ENCODE assay signal across 1 cellular context in the genomic region with DNA sequence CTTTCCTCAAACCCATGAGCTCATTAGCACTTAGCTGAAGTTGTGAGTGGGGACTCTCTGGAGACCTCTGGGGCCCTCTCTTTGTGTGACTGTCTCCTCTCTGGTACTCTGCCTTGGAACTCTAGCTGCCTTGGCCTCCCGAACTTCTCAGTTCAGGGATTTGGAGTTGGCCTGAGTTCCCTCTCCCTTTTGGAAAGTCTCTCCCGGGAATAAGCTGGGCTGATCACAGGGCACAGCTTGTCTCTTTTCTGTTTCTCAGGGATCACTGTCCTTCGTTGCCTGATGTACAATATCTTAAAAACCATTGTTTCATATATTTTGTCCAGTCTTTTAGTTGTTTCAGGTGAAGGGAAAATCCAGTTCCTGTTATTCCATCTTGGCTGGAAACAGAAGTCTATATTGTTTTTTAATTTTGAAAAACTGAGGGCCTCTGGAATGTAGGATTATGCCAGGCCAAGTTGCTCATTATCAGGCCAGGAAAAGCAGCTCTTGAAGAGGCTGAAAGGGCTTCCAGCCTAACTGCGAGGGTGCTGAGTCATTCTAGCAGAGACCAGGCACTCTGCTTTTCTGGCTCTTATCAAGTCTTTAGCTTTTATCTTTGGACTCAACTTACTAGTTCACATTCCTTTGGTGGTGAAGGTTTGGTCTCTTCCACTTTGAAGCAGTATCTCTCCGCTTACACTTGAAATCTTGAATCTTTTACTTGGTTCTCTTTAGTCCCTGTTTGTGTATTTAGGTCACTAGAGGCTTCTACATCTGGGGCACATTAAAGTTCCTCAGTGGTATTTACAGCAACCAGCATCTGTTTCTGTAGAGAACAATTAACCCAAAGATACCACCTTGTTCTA.
TF ChIP-seq lines count a peak whose summit lies in the region.

No MANE protein-coding gene starts in this region.

TF ChIP-seq in HepG2, 621 proteins besides CTCF, POLR2A, EP300 and RAD21 (continued from another document and continues in another):
- TF ChIP-seq, protein P1, sequence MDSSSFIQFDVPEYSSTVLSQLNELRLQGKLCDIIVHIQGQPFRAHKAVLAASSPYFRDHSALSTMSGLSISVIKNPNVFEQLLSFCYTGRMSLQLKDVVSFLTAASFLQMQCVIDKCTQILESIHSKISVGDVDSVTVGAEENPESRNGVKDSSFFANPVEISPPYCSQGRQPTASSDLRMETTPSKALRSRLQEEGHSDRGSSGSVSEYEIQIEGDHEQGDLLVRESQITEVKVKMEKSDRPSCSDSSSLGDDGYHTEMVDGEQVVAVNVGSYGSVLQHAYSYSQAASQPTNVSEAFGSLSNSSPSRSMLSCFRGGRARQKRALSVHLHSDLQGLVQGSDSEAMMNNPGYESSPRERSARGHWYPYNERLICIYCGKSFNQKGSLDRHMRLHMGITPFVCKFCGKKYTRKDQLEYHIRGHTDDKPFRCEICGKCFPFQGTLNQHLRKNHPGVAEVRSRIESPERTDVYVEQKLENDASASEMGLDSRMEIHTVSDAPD (CRISPR knock-in tag; IDR thresholded peaks at IDR 0.05), result 0 out of 2 replicates have a peak, but pooled peaks have one; percentile 34
- TF ChIP-seq ZNF331 (CRISPR knock-in tag; IDR thresholded peaks at IDR 0.05) (peak; percentile 52; the same call in 1 of the 2 replicates), RCOR2 (CRISPR knock-in tag; IDR thresholded peaks at IDR 0.05) (0 out of 2 replicates have a peak, but pooled peaks have one; percentile 29), GPN1 (CRISPR knock-in tag; IDR thresholded peaks at IDR 0.05; ENCODE audit: borderline replicate concordance) (no peak), MAFG (CRISPR knock-in tag; IDR thresholded peaks at IDR 0.05) (peak; percentile 73), SMARCC2 (IDR thresholded peaks at IDR 0.05) (no peak), SRSF1 (optimal IDR thresholded peaks at IDR 0.05; ENCODE audit: low read depth, low read length) (no peak), CREB1 (IDR thresholded peaks at IDR 0.05) (no peak), CREB1 (CRISPR knock-in tag; IDR thresholded peaks at IDR 0.05) (no peak), KAT8 (CRISPR knock-in tag; IDR thresholded peaks at IDR 0.05) (peak; percentile 19; the same call in 1 of the 2 replicates), ZNF335 (CRISPR knock-in tag; IDR thresholded peaks at IDR 0.05) (0 out of 2 replicates have a peak, but pooled peaks have one; percentile 16), MAFF (IDR thresholded peaks at IDR 0.05; ENCODE audit: low read depth, low read length) (peak; percentile 56), ZNF598 (CRISPR knock-in tag; IDR thresholded peaks at IDR 0.05; ENCODE audit: borderline replicate concordance) (no peak), KDM5A (IDR thresholded peaks at IDR 0.05; ENCODE audit: borderline replicate concordance, low read length) (no peak), HDAC2 (CRISPR knock-in tag; IDR thresholded peaks at IDR 0.05) (peak; percentile 42; the same call in 1 of the 2 replicates), PHF21A (CRISPR knock-in tag; IDR thresholded peaks at IDR 0.05) (0 out of 2 replicates have a peak, but pooled peaks have one; percentile 27), ZNF468 (CRISPR knock-in tag; IDR thresholded peaks at IDR 0.05) (no peak), BCL6 (CRISPR knock-in tag; IDR thresholded peaks at IDR 0.05) (0 out of 2 replicates have a peak, but pooled peaks have one; percentile 14), SP5 (CRISPR knock-in tag; IDR thresholded peaks at IDR 0.05; ENCODE audit: borderline replicate concordance, low read depth) (no peak), ZNF569 (CRISPR knock-in tag; IDR thresholded peaks at IDR 0.05; ENCODE audit: borderline replicate concordance) (no peak), SALL1 (CRISPR knock-in tag; IDR thresholded peaks at IDR 0.05) (0 out of 2 replicates have a peak, but pooled peaks have one; percentile 25), ZNF17 (CRISPR knock-in tag; IDR thresholded peaks at IDR 0.05) (no peak), STAG1 (CRISPR knock-in tag; IDR thresholded peaks at IDR 0.05) (peak; percentile 2; the same call in 1 of the 2 replicates), ZNF781 (CRISPR knock-in tag; IDR thresholded peaks at IDR 0.05; ENCODE audit: borderline replicate concordance, not compliant biosample characterization) (no peak), KAT2B (IDR thresholded peaks at IDR 0.05; ENCODE audit: borderline replicate concordance, low read depth, low read length) (no peak), HMGA1 (CRISPR knock-in tag; conservative IDR thresholded peaks at IDR 0.05) (no peak), ZBTB38 (CRISPR knock-in tag; IDR thresholded peaks at IDR 0.05) (no peak), GATAD2A (CRISPR knock-in tag; IDR thresholded peaks at IDR 0.05) (peak; percentile 59; the same call in 1 of the 2 replicates), FOSL1 (CRISPR knock-in tag; IDR thresholded peaks at IDR 0.05; ENCODE audit: borderline replicate concordance) (no peak), HES4 (CRISPR knock-in tag; IDR thresholded peaks at IDR 0.05; ENCODE audit: borderline replicate concordance) (no peak), MEF2D (CRISPR knock-in tag; IDR thresholded peaks at IDR 0.05) (no peak), PHF5A (CRISPR knock-in tag; IDR thresholded peaks at IDR 0.05; ENCODE audit: low read depth, unreplicated experiment) (no peak)
- TF ChIP-seq, protein P2, sequence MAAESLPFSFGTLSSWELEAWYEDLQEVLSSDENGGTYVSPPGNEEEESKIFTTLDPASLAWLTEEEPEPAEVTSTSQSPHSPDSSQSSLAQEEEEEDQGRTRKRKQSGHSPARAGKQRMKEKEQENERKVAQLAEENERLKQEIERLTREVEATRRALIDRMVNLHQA (CRISPR knock-in tag; IDR thresholded peaks at IDR 0.05), result no peak
- TF ChIP-seq, protein P3, sequence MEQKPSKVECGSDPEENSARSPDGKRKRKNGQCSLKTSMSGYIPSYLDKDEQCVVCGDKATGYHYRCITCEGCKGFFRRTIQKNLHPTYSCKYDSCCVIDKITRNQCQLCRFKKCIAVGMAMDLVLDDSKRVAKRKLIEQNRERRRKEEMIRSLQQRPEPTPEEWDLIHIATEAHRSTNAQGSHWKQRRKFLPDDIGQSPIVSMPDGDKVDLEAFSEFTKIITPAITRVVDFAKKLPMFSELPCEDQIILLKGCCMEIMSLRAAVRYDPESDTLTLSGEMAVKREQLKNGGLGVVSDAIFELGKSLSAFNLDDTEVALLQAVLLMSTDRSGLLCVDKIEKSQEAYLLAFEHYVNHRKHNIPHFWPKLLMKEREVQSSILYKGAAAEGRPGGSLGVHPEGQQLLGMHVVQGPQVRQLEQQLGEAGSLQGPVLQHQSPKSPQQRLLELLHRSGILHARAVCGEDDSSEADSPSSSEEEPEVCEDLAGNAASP (CRISPR knock-in tag; IDR thresholded peaks at IDR 0.05; ENCODE audit: borderline replicate concordance), result 0 out of 2 replicates have a peak, but pooled peaks have one; percentile 27
- TF ChIP-seq, protein P4, sequence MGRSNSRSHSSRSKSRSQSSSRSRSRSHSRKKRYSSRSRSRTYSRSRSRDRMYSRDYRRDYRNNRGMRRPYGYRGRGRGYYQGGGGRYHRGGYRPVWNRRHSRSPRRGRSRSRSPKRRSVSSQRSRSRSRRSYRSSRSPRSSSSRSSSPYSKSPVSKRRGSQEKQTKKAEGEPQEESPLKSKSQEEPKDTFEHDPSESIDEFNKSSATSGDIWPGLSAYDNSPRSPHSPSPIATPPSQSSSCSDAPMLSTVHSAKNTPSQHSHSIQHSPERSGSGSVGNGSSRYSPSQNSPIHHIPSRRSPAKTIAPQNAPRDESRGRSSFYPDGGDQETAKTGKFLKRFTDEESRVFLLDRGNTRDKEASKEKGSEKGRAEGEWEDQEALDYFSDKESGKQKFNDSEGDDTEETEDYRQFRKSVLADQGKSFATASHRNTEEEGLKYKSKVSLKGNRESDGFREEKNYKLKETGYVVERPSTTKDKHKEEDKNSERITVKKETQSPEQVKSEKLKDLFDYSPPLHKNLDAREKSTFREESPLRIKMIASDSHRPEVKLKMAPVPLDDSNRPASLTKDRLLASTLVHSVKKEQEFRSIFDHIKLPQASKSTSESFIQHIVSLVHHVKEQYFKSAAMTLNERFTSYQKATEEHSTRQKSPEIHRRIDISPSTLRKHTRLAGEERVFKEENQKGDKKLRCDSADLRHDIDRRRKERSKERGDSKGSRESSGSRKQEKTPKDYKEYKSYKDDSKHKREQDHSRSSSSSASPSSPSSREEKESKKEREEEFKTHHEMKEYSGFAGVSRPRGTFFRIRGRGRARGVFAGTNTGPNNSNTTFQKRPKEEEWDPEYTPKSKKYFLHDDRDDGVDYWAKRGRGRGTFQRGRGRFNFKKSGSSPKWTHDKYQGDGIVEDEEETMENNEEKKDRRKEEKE (IDR thresholded peaks at IDR 0.05), result no peak
- TF ChIP-seq, protein P5, sequence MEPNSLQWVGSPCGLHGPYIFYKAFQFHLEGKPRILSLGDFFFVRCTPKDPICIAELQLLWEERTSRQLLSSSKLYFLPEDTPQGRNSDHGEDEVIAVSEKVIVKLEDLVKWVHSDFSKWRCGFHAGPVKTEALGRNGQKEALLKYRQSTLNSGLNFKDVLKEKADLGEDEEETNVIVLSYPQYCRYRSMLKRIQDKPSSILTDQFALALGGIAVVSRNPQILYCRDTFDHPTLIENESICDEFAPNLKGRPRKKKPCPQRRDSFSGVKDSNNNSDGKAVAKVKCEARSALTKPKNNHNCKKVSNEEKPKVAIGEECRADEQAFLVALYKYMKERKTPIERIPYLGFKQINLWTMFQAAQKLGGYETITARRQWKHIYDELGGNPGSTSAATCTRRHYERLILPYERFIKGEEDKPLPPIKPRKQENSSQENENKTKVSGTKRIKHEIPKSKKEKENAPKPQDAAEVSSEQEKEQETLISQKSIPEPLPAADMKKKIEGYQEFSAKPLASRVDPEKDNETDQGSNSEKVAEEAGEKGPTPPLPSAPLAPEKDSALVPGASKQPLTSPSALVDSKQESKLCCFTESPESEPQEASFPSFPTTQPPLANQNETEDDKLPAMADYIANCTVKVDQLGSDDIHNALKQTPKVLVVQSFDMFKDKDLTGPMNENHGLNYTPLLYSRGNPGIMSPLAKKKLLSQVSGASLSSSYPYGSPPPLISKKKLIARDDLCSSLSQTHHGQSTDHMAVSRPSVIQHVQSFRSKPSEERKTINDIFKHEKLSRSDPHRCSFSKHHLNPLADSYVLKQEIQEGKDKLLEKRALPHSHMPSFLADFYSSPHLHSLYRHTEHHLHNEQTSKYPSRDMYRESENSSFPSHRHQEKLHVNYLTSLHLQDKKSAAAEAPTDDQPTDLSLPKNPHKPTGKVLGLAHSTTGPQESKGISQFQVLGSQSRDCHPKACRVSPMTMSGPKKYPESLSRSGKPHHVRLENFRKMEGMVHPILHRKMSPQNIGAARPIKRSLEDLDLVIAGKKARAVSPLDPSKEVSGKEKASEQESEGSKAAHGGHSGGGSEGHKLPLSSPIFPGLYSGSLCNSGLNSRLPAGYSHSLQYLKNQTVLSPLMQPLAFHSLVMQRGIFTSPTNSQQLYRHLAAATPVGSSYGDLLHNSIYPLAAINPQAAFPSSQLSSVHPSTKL (CRISPR knock-in tag; IDR thresholded peaks at IDR 0.05), result peak; percentile 62
- TF ChIP-seq, protein P6, sequence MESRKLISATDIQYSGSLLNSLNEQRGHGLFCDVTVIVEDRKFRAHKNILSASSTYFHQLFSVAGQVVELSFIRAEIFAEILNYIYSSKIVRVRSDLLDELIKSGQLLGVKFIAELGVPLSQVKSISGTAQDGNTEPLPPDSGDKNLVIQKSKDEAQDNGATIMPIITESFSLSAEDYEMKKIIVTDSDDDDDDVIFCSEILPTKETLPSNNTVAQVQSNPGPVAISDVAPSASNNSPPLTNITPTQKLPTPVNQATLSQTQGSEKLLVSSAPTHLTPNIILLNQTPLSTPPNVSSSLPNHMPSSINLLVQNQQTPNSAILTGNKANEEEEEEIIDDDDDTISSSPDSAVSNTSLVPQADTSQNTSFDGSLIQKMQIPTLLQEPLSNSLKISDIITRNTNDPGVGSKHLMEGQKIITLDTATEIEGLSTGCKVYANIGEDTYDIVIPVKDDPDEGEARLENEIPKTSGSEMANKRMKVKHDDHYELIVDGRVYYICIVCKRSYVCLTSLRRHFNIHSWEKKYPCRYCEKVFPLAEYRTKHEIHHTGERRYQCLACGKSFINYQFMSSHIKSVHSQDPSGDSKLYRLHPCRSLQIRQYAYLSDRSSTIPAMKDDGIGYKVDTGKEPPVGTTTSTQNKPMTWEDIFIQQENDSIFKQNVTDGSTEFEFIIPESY (CRISPR knock-in tag; IDR thresholded peaks at IDR 0.05), result no peak
- TF ChIP-seq, protein P7, sequence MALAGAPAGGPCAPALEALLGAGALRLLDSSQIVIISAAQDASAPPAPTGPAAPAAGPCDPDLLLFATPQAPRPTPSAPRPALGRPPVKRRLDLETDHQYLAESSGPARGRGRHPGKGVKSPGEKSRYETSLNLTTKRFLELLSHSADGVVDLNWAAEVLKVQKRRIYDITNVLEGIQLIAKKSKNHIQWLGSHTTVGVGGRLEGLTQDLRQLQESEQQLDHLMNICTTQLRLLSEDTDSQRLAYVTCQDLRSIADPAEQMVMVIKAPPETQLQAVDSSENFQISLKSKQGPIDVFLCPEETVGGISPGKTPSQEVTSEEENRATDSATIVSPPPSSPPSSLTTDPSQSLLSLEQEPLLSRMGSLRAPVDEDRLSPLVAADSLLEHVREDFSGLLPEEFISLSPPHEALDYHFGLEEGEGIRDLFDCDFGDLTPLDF (CRISPR knock-in tag; IDR thresholded peaks at IDR 0.05), result no peak
- TF ChIP-seq, protein P8, sequence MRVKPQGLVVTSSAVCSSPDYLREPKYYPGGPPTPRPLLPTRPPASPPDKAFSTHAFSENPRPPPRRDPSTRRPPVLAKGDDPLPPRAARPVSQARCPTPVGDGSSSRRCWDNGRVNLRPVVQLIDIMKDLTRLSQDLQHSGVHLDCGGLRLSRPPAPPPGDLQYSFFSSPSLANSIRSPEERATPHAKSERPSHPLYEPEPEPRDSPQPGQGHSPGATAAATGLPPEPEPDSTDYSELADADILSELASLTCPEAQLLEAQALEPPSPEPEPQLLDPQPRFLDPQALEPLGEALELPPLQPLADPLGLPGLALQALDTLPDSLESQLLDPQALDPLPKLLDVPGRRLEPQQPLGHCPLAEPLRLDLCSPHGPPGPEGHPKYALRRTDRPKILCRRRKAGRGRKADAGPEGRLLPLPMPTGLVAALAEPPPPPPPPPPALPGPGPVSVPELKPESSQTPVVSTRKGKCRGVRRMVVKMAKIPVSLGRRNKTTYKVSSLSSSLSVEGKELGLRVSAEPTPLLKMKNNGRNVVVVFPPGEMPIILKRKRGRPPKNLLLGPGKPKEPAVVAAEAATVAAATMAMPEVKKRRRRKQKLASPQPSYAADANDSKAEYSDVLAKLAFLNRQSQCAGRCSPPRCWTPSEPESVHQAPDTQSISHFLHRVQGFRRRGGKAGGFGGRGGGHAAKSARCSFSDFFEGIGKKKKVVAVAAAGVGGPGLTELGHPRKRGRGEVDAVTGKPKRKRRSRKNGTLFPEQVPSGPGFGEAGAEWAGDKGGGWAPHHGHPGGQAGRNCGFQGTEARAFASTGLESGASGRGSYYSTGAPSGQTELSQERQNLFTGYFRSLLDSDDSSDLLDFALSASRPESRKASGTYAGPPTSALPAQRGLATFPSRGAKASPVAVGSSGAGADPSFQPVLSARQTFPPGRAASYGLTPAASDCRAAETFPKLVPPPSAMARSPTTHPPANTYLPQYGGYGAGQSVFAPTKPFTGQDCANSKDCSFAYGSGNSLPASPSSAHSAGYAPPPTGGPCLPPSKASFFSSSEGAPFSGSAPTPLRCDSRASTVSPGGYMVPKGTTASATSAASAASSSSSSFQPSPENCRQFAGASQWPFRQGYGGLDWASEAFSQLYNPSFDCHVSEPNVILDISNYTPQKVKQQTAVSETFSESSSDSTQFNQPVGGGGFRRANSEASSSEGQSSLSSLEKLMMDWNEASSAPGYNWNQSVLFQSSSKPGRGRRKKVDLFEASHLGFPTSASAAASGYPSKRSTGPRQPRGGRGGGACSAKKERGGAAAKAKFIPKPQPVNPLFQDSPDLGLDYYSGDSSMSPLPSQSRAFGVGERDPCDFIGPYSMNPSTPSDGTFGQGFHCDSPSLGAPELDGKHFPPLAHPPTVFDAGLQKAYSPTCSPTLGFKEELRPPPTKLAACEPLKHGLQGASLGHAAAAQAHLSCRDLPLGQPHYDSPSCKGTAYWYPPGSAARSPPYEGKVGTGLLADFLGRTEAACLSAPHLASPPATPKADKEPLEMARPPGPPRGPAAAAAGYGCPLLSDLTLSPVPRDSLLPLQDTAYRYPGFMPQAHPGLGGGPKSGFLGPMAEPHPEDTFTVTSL (CRISPR knock-in tag; IDR thresholded peaks at IDR 0.05; ENCODE audit: borderline replicate concordance), result peak; percentile 19; the same call in 1 of the 2 replicates
